In the genomic region with DNA sequence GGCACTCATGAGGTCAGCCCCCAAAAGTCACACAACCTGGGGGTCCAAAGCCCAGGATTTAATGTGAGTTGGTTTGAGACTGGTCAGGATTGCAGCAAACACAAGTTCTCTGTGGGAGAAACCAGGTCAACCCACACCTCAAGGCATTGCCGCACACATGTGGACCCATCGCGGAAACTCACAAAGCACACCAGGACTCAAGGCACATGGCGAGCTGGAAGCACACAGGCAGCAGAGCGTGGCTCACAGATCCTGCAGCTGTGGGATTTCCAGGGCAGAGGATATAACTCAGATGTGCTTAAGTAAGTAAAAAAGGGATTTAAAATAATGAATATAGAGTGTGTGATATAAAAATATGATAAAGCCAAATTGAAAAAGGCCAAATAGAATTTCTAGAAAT, we compare ENCODE assay signal across 18 cellular contexts. TPM values are rescaled to one million over a fixed set of nuclear protein-coding genes. Genes with fewer than 3 reads are reported as not detected.
DNase-seq lines count a peak whose midpoint lies in the region; ATAC-seq and TF ChIP-seq lines count a peak whose summit lies in the region.
"Had no signal": no experiment of that assay in that cellular context is flagged by ENCODE, and none has a peak within 500 bp of the region (broad histone marks: within the 10 kb centered on the region; RNA-seq: fewer than 3 reads in every experiment).

No MANE protein-coding gene starts in this region.

- TF ChIP-seq CTCF in cardiac muscle cell (IDR thresholded peaks at IDR 0.05; ENCODE audit: low read depth, low read length) (no peak), RWPE1 (conservative IDR thresholded peaks at IDR 0.05; ENCODE audit: low read depth) (no peak), nephron progenitor cell (IDR thresholded peaks at IDR 0.05) (no peak), spleen (IDR thresholded peaks at IDR 0.05 in 8 of 11, conservative IDR thresholded peaks at IDR 0.05 in 3 of 11) (no peak), HFFc6 (IDR thresholded peaks at IDR 0.05) (no peak)

- intact Hi-C loops in Right ventricle myocardium inferior (cut with DNase I): no loop called here
- intact Hi-C loops in spleen (cut with DNase I; ENCODE audit: low total_unique reads): no loop called here

- peaks cover 19% of the 10 kb centered on the region for H3K27me3 ChIP-seq in cardiac muscle cell
- H3K27me3 ChIP-seq in spleen (replicated peaks in 1 of 7): peaks cover 0 to 28% (median 16%) of the 10 kb centered on the region in 7 donors
- H3K27me3 ChIP-seq: MG63 had no signal

- 93 to 97% (median 96%) methylated on average over 5 of the region's 5 CpGs for WGBS in spleen, 5 donors

- H3K36me3 Mint-ChIP-seq in nephron progenitor cell (ENCODE audit: low read depth) (peaks cover 5% of the 10 kb centered on the region), HFFc6 (ENCODE audit: low read depth) (peaks cover 6% of the 10 kb centered on the region)
- peaks cover 6 to 8% of the 10 kb centered on the region in 2 donors for H3K36me3 Mint-ChIP-seq in activated T-cell treated with anti-CD3 and anti-CD28 coated beads, Interleukin-2, amount 50 U/mL, for 72 hours (ENCODE audit: insufficient read depth in 2 of 2)

- H3K4me1 ChIP-seq in cardiac muscle cell (ENCODE audit: low read depth): peaks cover 13% of the 10 kb centered on the region
- H3K4me1 ChIP-seq in spleen: peaks cover 7 to 39% (median 29%) of the 10 kb centered on the region in 6 donors

- H3K27me3 Mint-ChIP-seq in nephron progenitor cell (ENCODE audit: low read depth, poor library complexity): peaks cover 49% of the 10 kb centered on the region
- peaks cover 23% of the 10 kb centered on the region for H3K27me3 Mint-ChIP-seq in activated T-cell treated with anti-CD3 and anti-CD28 coated beads, Interleukin-2, amount 50 U/mL, for 72 hours (ENCODE audit: low read depth)
- peaks cover 30% of the 10 kb centered on the region for H3K27me3 Mint-ChIP-seq in HFFc6 (ENCODE audit: insufficient read depth)

- TF ChIP-seq POLR2A in spleen (IDR thresholded peaks at IDR 0.05): no peak

- H3K9me3 Mint-ChIP-seq in nephron progenitor cell (peaks cover 31% of the 10 kb centered on the region), HFFc6 (peaks cover 16% of the 10 kb centered on the region)
- H3K9me3 Mint-ChIP-seq in activated T-cell treated with anti-CD3 and anti-CD28 coated beads, Interleukin-2, amount 50 U/mL, for 72 hours: peaks cover 8% of the 10 kb centered on the region in 2 donors

- H3K27ac ChIP-seq in cardiac muscle cell (peak overlapping the region; percentile 36), RWPE1 (peak overlapping the region; percentile 4; the same call in 1 of the 2 replicates), spleen (no peak overlapping the region)

- ATAC-seq in Right ventricle myocardium inferior (no peak), GM21825 (IDR thresholded peaks at IDR 0.05; ENCODE audit: unreplicated experiment) (no peak)
- no peak for ATAC-seq in activated T-cell treated with anti-CD3 and anti-CD28 coated beads, Interleukin-2, amount 50 U/mL, for 72 hours (replicated peaks in 1 of 2)

- POLR2A ChIA-PET in RWPE1 (lab: Yijun Ruan, JAX; ENCODE audit: low non-redundant PET): no interaction called here

- no peak for DNase-seq in cardiac muscle cell (ENCODE audit: low read depth in 1 of 2, low spot score in 1 of 2)
- no peak for DNase-seq in Right ventricle myocardium inferior (ENCODE audit: missing footprints)
- DNase-seq in RWPE1 (ENCODE audit: low spot score): no peak
- DNase-seq in nephron progenitor cell: no peak
- peak; percentile 48 for DNase-seq in spleen
- DNase-seq in activated T-cell treated with anti-CD3 and anti-CD28 coated beads, Interleukin-2, amount 50 U/mL, for 72 hours: no peak
- DNase-seq in HFFc6: no peak
- DNase-seq: DMS153, DND-41, KG1, MG63, NCI-H2029 treated with DMSO at 0.1 percent for 48 hours, NCI-H2227 treated with DMSO at 0.1 percent for 48 hours, NCI-H526 treated with DMSO at 0.1 percent for 48 hours, RPMI8226, SIG-M5, SK-N-SH had no signal

- CTCF ChIA-PET in RWPE1 (lab: Yijun Ruan, JAX): interaction anchor here (0.5 to 1.3 kb wide), 2 partner anchors 12 to 1536 kb away, joined by 4 read pairs; no protein-coding TSS in a partner anchor

- H3K4me1 Mint-ChIP-seq in nephron progenitor cell (peaks cover 46% of the 10 kb centered on the region), HFFc6 (ENCODE audit: low read depth) (no peaks in the 10 kb centered on the region)
- no peaks in the 10 kb centered on the region for H3K4me1 Mint-ChIP-seq in activated T-cell treated with anti-CD3 and anti-CD28 coated beads, Interleukin-2, amount 50 U/mL, for 72 hours (ENCODE audit: low read depth)

- no peak overlapping the region for H3K4me3 ChIP-seq in cardiac muscle cell
- H3K4me3 ChIP-seq in spleen: no peak overlapping the region
- H3K4me3 ChIP-seq: MG63 had no signal

- H3K9me3 ChIP-seq in cardiac muscle cell (ENCODE audit: low read depth) (no peaks in the 10 kb centered on the region), spleen (peaks cover 0 to 21% (median 8%) of the 10 kb centered on the region in 8 donors)
- H3K9me3 ChIP-seq: SK-N-SH had no signal

- H3K36me3 ChIP-seq in cardiac muscle cell (no peaks in the 10 kb centered on the region), spleen (no peaks in the 10 kb centered on the region)
- H3K36me3 ChIP-seq: MG63 had no signal

- H3K4me3 Mint-ChIP-seq in nephron progenitor cell (no peak overlapping the region), HFFc6 (no peak overlapping the region)
- no peak overlapping the region for H3K4me3 Mint-ChIP-seq in activated T-cell treated with anti-CD3 and anti-CD28 coated beads, Interleukin-2, amount 50 U/mL, for 72 hours

- H3K27ac Mint-ChIP-seq in nephron progenitor cell (peak overlapping the region; percentile 64), HFFc6 (no peak overlapping the region)
- H3K27ac Mint-ChIP-seq in activated T-cell treated with anti-CD3 and anti-CD28 coated beads, Interleukin-2, amount 50 U/mL, for 72 hours: no peak overlapping the region

RNA-seq across cellular contexts. Expression of a gene that starts 51.6 kb away (rescaled TPM):
- total RNA-seq in cardiac muscle cell: 10.7 and 14.0 TPM in 2 replicates
- 9.4 and 11.1 TPM in 2 replicates for polyA plus RNA-seq in cardiac muscle cell
- total RNA-seq in Right ventricle myocardium inferior: 15.1 TPM
- total RNA-seq in spleen: 10 to 100 TPM; 26.0 to 50.8 (median 34.7) TPM
- 10 to 100 TPM in 2 of 3 donors, 1 to 10 TPM in 1; 9.1 to 16.9 (median 13.9) TPM for polyA plus RNA-seq in spleen
- 10 to 100 TPM; 41.7 to 45.3 TPM for total RNA-seq in activated T-cell treated with anti-CD3 and anti-CD28 coated beads, Interleukin-2, amount 50 U/mL, for 72 hours
- 1 to 10 TPM; 1.7 to 3.2 (median 2.2) TPM for total RNA-seq in HFFc6 (2021; fragmentation: NEBNext Ultra II Directional; extraction: Animal tissue kit (Norgen Biotek cat#: 25700))

Comparison
In these comparisons a context has a peak if more than half of its experiments do, and no peak if none do; other contexts are left out.
1. H3K27ac ChIP-seq: peak in cardiac muscle cell (single experiment) and RWPE1 (single experiment); none in spleen (0 of 8).